In the genomic region with DNA sequence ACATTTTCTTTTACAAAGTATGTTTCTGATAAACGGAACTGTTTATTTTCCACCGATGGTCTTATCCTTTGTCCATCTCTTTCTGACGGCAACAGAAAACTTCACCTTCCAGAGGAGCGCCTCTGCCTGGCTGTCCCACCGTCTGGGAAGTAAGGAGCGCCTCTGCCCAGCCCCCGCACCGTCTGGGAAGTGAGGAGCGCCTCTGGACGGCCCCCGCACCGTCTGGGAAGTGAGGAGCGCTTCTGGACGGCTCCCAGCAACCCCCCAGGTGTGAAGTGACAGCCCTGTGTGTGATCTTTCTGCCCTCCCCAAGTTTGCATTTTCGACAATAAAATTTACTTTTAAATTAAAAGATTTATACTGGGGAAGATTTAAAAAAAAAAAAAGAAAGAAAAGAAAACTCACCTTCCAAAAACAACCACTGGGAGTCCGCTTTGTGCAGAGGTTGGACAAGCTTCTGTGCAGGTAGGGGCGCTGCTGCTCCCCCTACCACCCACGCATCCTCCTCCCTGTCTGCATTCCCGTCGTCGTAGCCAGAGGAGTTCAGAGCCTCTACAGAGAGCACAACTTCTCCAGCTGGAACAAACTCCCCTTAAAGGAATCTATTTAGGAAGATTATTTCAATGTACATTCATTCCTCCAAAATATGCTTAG, we compare ENCODE assay signal across 8 cellular contexts. TPM values are rescaled to one million over a fixed set of nuclear protein-coding genes. Genes with fewer than 3 reads are reported as not detected.
DNase-seq lines count a peak whose midpoint lies in the region; ATAC-seq, FAIRE-seq and TF ChIP-seq lines count a peak whose summit lies in the region.

No MANE protein-coding gene starts in this region.

- H3K4me3 ChIP-seq in thyroid gland (replicated peaks in 1 of 3) = peak overlapping the region in 1 of 3 donors; percentile 14

- H3K36me3 Mint-ChIP-seq in activated CD4-positive, alpha-beta memory T cell treated with anti-CD3 and anti-CD28 coated beads, Interleukin-2, amount 10 ng/mL, durations not matched to agents 7 days and 5 days (ENCODE audit: low read depth) = peaks cover 40% of the 10 kb centered on the region

- peaks cover 0 to 26% of the 10 kb centered on the region in 2 donors for H3K4me1 ChIP-seq in thyroid gland

- no peaks in the 10 kb centered on the region for H3K36me3 ChIP-seq in thyroid gland

- WGBS in thyroid gland, 2 donors = 21 to 24% methylated on average over 21 of the region's 21 CpGs

- peaks cover 48% of the 10 kb centered on the region for H3K4me1 Mint-ChIP-seq in activated CD4-positive, alpha-beta memory T cell treated with anti-CD3 and anti-CD28 coated beads, Interleukin-2, amount 10 ng/mL, durations not matched to agents 7 days and 5 days

- H3K9me3 Mint-ChIP-seq in activated CD4-positive, alpha-beta memory T cell treated with anti-CD3 and anti-CD28 coated beads, Interleukin-2, amount 10 ng/mL, durations not matched to agents 7 days and 5 days = peaks cover 6% of the 10 kb centered on the region

- CTCF ChIA-PET in activated CD4-positive, alpha-beta memory T cell treated with anti-CD3 and anti-CD28 coated beads, Interleukin-2, amount 10 ng/mL, durations not matched to agents 7 days and 5 days (lab: Charles Lee) = no interaction called here

- H3K27me3 ChIP-seq in thyroid gland = no peaks in the 10 kb centered on the region

- peak overlapping the region in 2 of 3 donors; percentile 82 to 93 for H3K27ac ChIP-seq in thyroid gland

- peak in 5 of 6 experiments; percentile 57 to 95 (median 64) for TF ChIP-seq CTCF in thyroid gland (IDR thresholded peaks at IDR 0.05)

- peak overlapping the region; percentile 94 for H3K27ac Mint-ChIP-seq in activated CD4-positive, alpha-beta memory T cell treated with anti-CD3 and anti-CD28 coated beads, Interleukin-2, amount 10 ng/mL, durations not matched to agents 7 days and 5 days

- no peak for ATAC-seq in HG02588 (IDR thresholded peaks at IDR 0.05; ENCODE audit: unreplicated experiment)

- DNase-seq in stimulated activated CD4-positive, alpha-beta T cell treated with anti-CD3 and anti-CD28 coated beads, Interleukin-15, amount 100 ng/mL, for 24 hours = peak; percentile 27
- no peak for DNase-seq in stimulated activated CD4-positive, alpha-beta T cell treated with anti-CD3 and anti-CD28 coated beads, Interleukin-4, amount 100 ng/mL, for 24 hours
- DNase-seq in activated CD4-positive, alpha-beta memory T cell treated with anti-CD3 and anti-CD28 coated beads, Interleukin-2, amount 10 ng/mL, durations not matched to agents 7 days and 5 days = no peak
- DNase-seq in thyroid gland = peak; percentile 89 to 92
- DNase-seq in NCI-H1105 (lab: John Stamatoyannopoulos, UW) = no peak
- DNase-seq in NCI-H345 (lab: John Stamatoyannopoulos, UW) = no peak

- peak; percentile 13 for FAIRE-seq in islet of Langerhans (lab: Jason Lieb, UNC)

- H3K27me3 Mint-ChIP-seq in activated CD4-positive, alpha-beta memory T cell treated with anti-CD3 and anti-CD28 coated beads, Interleukin-2, amount 10 ng/mL, durations not matched to agents 7 days and 5 days = peaks cover 2% of the 10 kb centered on the region

- no peak for TF ChIP-seq POLR2A in thyroid gland (IDR thresholded peaks at IDR 0.05)

- H3K9me3 ChIP-seq in thyroid gland = no peaks in the 10 kb centered on the region

- peak overlapping the region; percentile 56 for H3K4me3 Mint-ChIP-seq in activated CD4-positive, alpha-beta memory T cell treated with anti-CD3 and anti-CD28 coated beads, Interleukin-2, amount 10 ng/mL, durations not matched to agents 7 days and 5 days

- POLR2A ChIA-PET in activated CD4-positive, alpha-beta memory T cell treated with anti-CD3 and anti-CD28 coated beads, Interleukin-2, amount 10 ng/mL, durations not matched to agents 7 days and 5 days (lab: Charles Lee) = interaction anchor here (0.7 kb wide), 1 partner anchor 97 kb away, joined by 3 read pairs; no protein-coding TSS in a partner anchor

- intact Hi-C loops in thyroid gland (cut with DNase I) = loop anchor here (10.0 kb wide), 1 partner anchor 56 kb away; no protein-coding TSS in a partner anchor

RNA-seq across cellular contexts. Expression of gene APOBEC3B, which starts 1.0 kb away (rescaled TPM):
- 10 to 100 TPM; 51.6 to 51.9 TPM for total RNA-seq in activated CD4-positive, alpha-beta memory T cell treated with anti-CD3 and anti-CD28 coated beads, Interleukin-2, amount 10 ng/mL, durations not matched to agents 7 days and 5 days
- 1 to 10 TPM in 3 of 4 donors, not detected in 1; 1.7 to 5.1 (median 2.9) TPM for total RNA-seq in thyroid gland

RNA-seq across cellular contexts. Expression of gene APOBEC3A, which starts 23.7 kb away (rescaled TPM):
- total RNA-seq in activated CD4-positive, alpha-beta memory T cell treated with anti-CD3 and anti-CD28 coated beads, Interleukin-2, amount 10 ng/mL, durations not matched to agents 7 days and 5 days = not detected
- total RNA-seq in thyroid gland = under 1 TPM in 1 of 4 donors, not detected in 3; 0.67 TPM

RNA-seq across cellular contexts. Expression of gene APOBEC3C, which starts 32.9 kb away (rescaled TPM):
- 100 to 1,000 TPM; 146 to 157 TPM for total RNA-seq in activated CD4-positive, alpha-beta memory T cell treated with anti-CD3 and anti-CD28 coated beads, Interleukin-2, amount 10 ng/mL, durations not matched to agents 7 days and 5 days
- total RNA-seq in thyroid gland = 10 to 100 TPM in 1 of 4 donors, 1 to 10 TPM in 3; 8.3 to 14.4 (median 9.0) TPM

RNA-seq across cellular contexts. Expression of gene APOBEC3D, which starts 39.8 kb away (rescaled TPM):
- 10 to 100 TPM; 58.2 to 58.9 TPM for total RNA-seq in activated CD4-positive, alpha-beta memory T cell treated with anti-CD3 and anti-CD28 coated beads, Interleukin-2, amount 10 ng/mL, durations not matched to agents 7 days and 5 days
- total RNA-seq in thyroid gland = 1 to 10 TPM in 2 of 4 donors, under 1 TPM in 1, not detected in 1; 0.89 to 2.7 (median 1.1) TPM

RNA-seq across cellular contexts. Expression of gene APOBEC3F, which starts 59.5 kb away (rescaled TPM):
- total RNA-seq in activated CD4-positive, alpha-beta memory T cell treated with anti-CD3 and anti-CD28 coated beads, Interleukin-2, amount 10 ng/mL, durations not matched to agents 7 days and 5 days = 10 to 100 TPM; 36.4 to 42.2 TPM
- total RNA-seq in thyroid gland = 1 to 10 TPM; 2.5 to 6.0 (median 5.0) TPM

Comparison
In these comparisons a context has a peak if more than half of its experiments do, and no peak if none do; other contexts are left out.
1. DNase-seq: peak in stimulated activated CD4-positive, alpha-beta T cell treated with anti-CD3 and anti-CD28 coated beads, Interleukin-15, amount 100 ng/mL, for 24 hours (single experiment) and thyroid gland (2 of 2); none in stimulated activated CD4-positive, alpha-beta T cell treated with anti-CD3 and anti-CD28 coated beads, Interleukin-4, amount 100 ng/mL, for 24 hours (single experiment), activated CD4-positive, alpha-beta memory T cell treated with anti-CD3 and anti-CD28 coated beads, Interleukin-2, amount 10 ng/mL, durations not matched to agents 7 days and 5 days (single experiment), NCI-H1105 (single experiment) and NCI-H345 (single experiment).
2. RNA of gene APOBEC3B, which starts 1.0 kb away (total RNA-seq): 51.6 to 51.9 TPM in activated CD4-positive, alpha-beta memory T cell treated with anti-CD3 and anti-CD28 coated beads, Interleukin-2, amount 10 ng/mL, durations not matched to agents 7 days and 5 days; 1.7 to 5.1 TPM in thyroid gland; every median in the first group is over 4 times any median in the second.
3. RNA of gene APOBEC3C, which starts 32.9 kb away (total RNA-seq): 146 to 157 TPM in activated CD4-positive, alpha-beta memory T cell treated with anti-CD3 and anti-CD28 coated beads, Interleukin-2, amount 10 ng/mL, durations not matched to agents 7 days and 5 days; 8.3 to 14.4 TPM in thyroid gland; every median in the first group is over 4 times any median in the second.